Comparison of ENCODE assay signal across 2 cellular contexts in genomic region chr3:45638299-45639043, GRCh38.
TF ChIP-seq lines count a peak whose summit lies in the region.

No MANE protein-coding gene starts in this region.

TF ChIP-seq in liver, 16 proteins besides CTCF, POLR2A, EP300 and RAD21 (continued from another document):
- TF ChIP-seq, protein P1, sequence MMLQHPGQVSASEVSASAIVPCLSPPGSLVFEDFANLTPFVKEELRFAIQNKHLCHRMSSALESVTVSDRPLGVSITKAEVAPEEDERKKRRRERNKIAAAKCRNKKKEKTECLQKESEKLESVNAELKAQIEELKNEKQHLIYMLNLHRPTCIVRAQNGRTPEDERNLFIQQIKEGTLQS (IDR thresholded peaks at IDR 0.05): no peak
- TF ChIP-seq, protein P2, sequence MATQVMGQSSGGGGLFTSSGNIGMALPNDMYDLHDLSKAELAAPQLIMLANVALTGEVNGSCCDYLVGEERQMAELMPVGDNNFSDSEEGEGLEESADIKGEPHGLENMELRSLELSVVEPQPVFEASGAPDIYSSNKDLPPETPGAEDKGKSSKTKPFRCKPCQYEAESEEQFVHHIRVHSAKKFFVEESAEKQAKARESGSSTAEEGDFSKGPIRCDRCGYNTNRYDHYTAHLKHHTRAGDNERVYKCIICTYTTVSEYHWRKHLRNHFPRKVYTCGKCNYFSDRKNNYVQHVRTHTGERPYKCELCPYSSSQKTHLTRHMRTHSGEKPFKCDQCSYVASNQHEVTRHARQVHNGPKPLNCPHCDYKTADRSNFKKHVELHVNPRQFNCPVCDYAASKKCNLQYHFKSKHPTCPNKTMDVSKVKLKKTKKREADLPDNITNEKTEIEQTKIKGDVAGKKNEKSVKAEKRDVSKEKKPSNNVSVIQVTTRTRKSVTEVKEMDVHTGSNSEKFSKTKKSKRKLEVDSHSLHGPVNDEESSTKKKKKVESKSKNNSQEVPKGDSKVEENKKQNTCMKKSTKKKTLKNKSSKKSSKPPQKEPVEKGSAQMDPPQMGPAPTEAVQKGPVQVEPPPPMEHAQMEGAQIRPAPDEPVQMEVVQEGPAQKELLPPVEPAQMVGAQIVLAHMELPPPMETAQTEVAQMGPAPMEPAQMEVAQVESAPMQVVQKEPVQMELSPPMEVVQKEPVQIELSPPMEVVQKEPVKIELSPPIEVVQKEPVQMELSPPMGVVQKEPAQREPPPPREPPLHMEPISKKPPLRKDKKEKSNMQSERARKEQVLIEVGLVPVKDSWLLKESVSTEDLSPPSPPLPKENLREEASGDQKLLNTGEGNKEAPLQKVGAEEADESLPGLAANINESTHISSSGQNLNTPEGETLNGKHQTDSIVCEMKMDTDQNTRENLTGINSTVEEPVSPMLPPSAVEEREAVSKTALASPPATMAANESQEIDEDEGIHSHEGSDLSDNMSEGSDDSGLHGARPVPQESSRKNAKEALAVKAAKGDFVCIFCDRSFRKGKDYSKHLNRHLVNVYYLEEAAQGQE (IDR thresholded peaks at IDR 0.05): no peak
- TF ChIP-seq FOXA1 (IDR thresholded peaks at IDR 0.05): no peak

TF ChIP-seq in GM23338, 12 proteins besides CTCF, POLR2A, EP300 and RAD21:
- TF ChIP-seq, protein P2 (IDR thresholded peaks at IDR 0.05; ENCODE audit: unreplicated experiment): no peak
- TF ChIP-seq ZNF331 (CRISPR knock-in tag; IDR thresholded peaks at IDR 0.05; ENCODE audit: low read depth): no peak
- no peak for TF ChIP-seq POLR2AphosphoS5 (IDR thresholded peaks at IDR 0.05; ENCODE audit: low read depth)
- no peak for TF ChIP-seq STAT1 (IDR thresholded peaks at IDR 0.05; ENCODE audit: unreplicated experiment)
- no peak for TF ChIP-seq ETS1 (IDR thresholded peaks at IDR 0.05)
- no peak for TF ChIP-seq EZH2 (IDR thresholded peaks at IDR 0.05; ENCODE audit: low read depth, unreplicated experiment)
- no peak for TF ChIP-seq JUNB (IDR thresholded peaks at IDR 0.05; ENCODE audit: unreplicated experiment)
- TF ChIP-seq ZNF462 (CRISPR knock-in tag; IDR thresholded peaks at IDR 0.05): no peak
